ENCODE assay signal across 35 cellular contexts in genomic region chr9:123601828-123602227, GRCh38.
"Had no signal": no experiment of that assay in that cellular context is flagged by ENCODE, and none has a peak within 500 bp of the region (broad histone marks: within the 10 kb centered on the region; RNA-seq: fewer than 3 reads in every experiment).

No MANE protein-coding gene starts in this region.

- H3K27ac ChIP-seq: KMS-11 had no signal

- DNase-seq: Karpas-422, Kasumi-1, MG63, MM.1S, MV-4-11, NCI-H1048, NCI-H1092, NCI-H1092 treated with DMSO at 0.1 percent for 48 hours, NCI-H1105, NCI-H1105 treated with DMSO at 0.1 percent for 48 hours, NCI-H1417, NCI-H1417 treated with DMSO at 0.1 percent for 48 hours, NCI-H1436, NCI-H1436 treated with DMSO at 0.1 percent for 48 hours, NCI-H146, NCI-H1694, NCI-H1694 treated with DMSO at 0.1 percent for 48 hours, NCI-H187, NCI-H187 treated with DMSO at 0.1 percent for 48 hours, NCI-H1930, NCI-H2029, NCI-H2029 treated with DMSO at 0.1 percent for 48 hours, NCI-H2081, NCI-H2081 treated with DMSO at 0.1 percent for 48 hours, NCI-H2107, NCI-H2171, NCI-H2171 treated with DMSO at 0.1 percent for 48 hours, NCI-H2227 treated with DMSO at 0.1 percent for 48 hours, NCI-H226, NCI-H345, NCI-H446, NCI-H446 treated with DMSO at 0.1 percent for 48 hours, NCI-H510A, NCI-H510A treated with DMSO at 0.1 percent for 48 hours had no signal

- H3K4me2 ChIP-seq: KMS-11 had no signal

- H3K9me3 ChIP-seq: MG63 had no signal

- H3K4me3 ChIP-seq: MG63 had no signal

- H3K36me3 ChIP-seq: MG63 had no signal

- H3K27me3 ChIP-seq: MG63 had no signal

- H3K9ac ChIP-seq: KMS-11 had no signal
